In genomic region chr2:96484096-96484495, GRCh38 we compare ENCODE assay signal across 28 cellular contexts. TPM values are rescaled to one million over a fixed set of nuclear protein-coding genes. Genes with fewer than 3 reads are reported as not detected.
DNase-seq lines count a peak whose midpoint lies in the region; ATAC-seq lines count a peak whose summit lies in the region.
"Had no signal": no experiment of that assay in that cellular context is flagged by ENCODE, and none has a peak within 500 bp of the region (broad histone marks: within the 10 kb centered on the region; RNA-seq: fewer than 3 reads in every experiment).

No MANE protein-coding gene starts in this region.

- peaks cover 4% of the 10 kb centered on the region for H3K36me3 Mint-ChIP-seq in T-helper 2 cell treated with Interferon-gamma antibody and Interleukin-4, amounts not matched to agents 5 μg/mL and 100 μg/mL, for 36 hours (ENCODE audit: low read depth)
- peaks cover 14% of the 10 kb centered on the region for H3K36me3 Mint-ChIP-seq in activated CD8-positive, alpha-beta T cell treated with anti-CD3 and anti-CD28 coated beads, Interleukin-2, amount 10 ng/mL, durations not matched to agents 7 days and 5 days (ENCODE audit: low read depth)
- no peaks in the 10 kb centered on the region for H3K36me3 Mint-ChIP-seq in naive thymus-derived CD8-positive, alpha-beta T cell
- H3K36me3 Mint-ChIP-seq: IgD-negative memory B cell, T-cell had no signal

- H3K9me3 Mint-ChIP-seq in T-helper 2 cell treated with Interferon-gamma antibody and Interleukin-4, amounts not matched to agents 5 μg/mL and 100 μg/mL, for 36 hours = no peaks in the 10 kb centered on the region
- no peaks in the 10 kb centered on the region for H3K9me3 Mint-ChIP-seq in activated CD8-positive, alpha-beta T cell treated with anti-CD3 and anti-CD28 coated beads, Interleukin-2, amount 10 ng/mL, durations not matched to agents 7 days and 5 days (ENCODE audit: insufficient read depth)
- peaks cover 0 to 2% (median 0%) of the 10 kb centered on the region in 9 donors for H3K9me3 Mint-ChIP-seq in naive thymus-derived CD8-positive, alpha-beta T cell
- H3K9me3 Mint-ChIP-seq: HFFc6, T-cell had no signal

- H3K27ac Mint-ChIP-seq in T-helper 2 cell treated with Interferon-gamma antibody and Interleukin-4, amounts not matched to agents 5 μg/mL and 100 μg/mL, for 36 hours = peak overlapping the region; percentile 67
- peak overlapping the region; percentile 62 for H3K27ac Mint-ChIP-seq in activated CD8-positive, alpha-beta T cell treated with anti-CD3 and anti-CD28 coated beads, Interleukin-2, amount 10 ng/mL, durations not matched to agents 7 days and 5 days
- H3K27ac Mint-ChIP-seq in naive thymus-derived CD8-positive, alpha-beta T cell = peak overlapping the region in 6 of 10 donors; percentile 41 to 100 (median 98)
- H3K27ac Mint-ChIP-seq: HFFc6, nephron progenitor cell had no signal

- POLR2A ChIA-PET in activated CD8-positive, alpha-beta T cell treated with anti-CD3 and anti-CD28 coated beads, Interleukin-2, amount 10 ng/mL, durations not matched to agents 7 days and 5 days (lab: Charles Lee) = interaction anchor here (1.2 kb wide), 1 partner anchor 53 kb away, joined by 4 read pairs; no protein-coding TSS in a partner anchor
- POLR2A ChIA-PET in naive thymus-derived CD8-positive, alpha-beta T cell (lab: Charles Lee) = interaction anchor here (1.7 kb wide), 1 partner anchor 9 kb away, joined by 4 read pairs; no protein-coding TSS in a partner anchor

- CTCF ChIA-PET in activated CD8-positive, alpha-beta T cell treated with anti-CD3 and anti-CD28 coated beads, Interleukin-2, amount 10 ng/mL, durations not matched to agents 7 days and 5 days (lab: Charles Lee) = interaction anchor here (1.5 to 2.2 kb wide), 2 partner anchors 70 to 76 kb away, joined by 3 to 18 read pairs; no protein-coding TSS in a partner anchor

- H3K4me3 Mint-ChIP-seq in T-helper 2 cell treated with Interferon-gamma antibody and Interleukin-4, amounts not matched to agents 5 μg/mL and 100 μg/mL, for 36 hours = no peak overlapping the region
- H3K4me3 Mint-ChIP-seq in activated CD8-positive, alpha-beta T cell treated with anti-CD3 and anti-CD28 coated beads, Interleukin-2, amount 10 ng/mL, durations not matched to agents 7 days and 5 days = no peak overlapping the region
- H3K4me3 Mint-ChIP-seq in naive thymus-derived CD8-positive, alpha-beta T cell = no peak overlapping the region
- H3K4me3 Mint-ChIP-seq: HFFc6, nephron progenitor cell had no signal

- H3K27me3 Mint-ChIP-seq in T-helper 2 cell treated with Interferon-gamma antibody and Interleukin-4, amounts not matched to agents 5 μg/mL and 100 μg/mL, for 36 hours (ENCODE audit: low read depth) = peaks cover 4% of the 10 kb centered on the region
- peaks cover 9% of the 10 kb centered on the region for H3K27me3 Mint-ChIP-seq in activated CD8-positive, alpha-beta T cell treated with anti-CD3 and anti-CD28 coated beads, Interleukin-2, amount 10 ng/mL, durations not matched to agents 7 days and 5 days (ENCODE audit: low read depth)
- H3K27me3 Mint-ChIP-seq in naive thymus-derived CD8-positive, alpha-beta T cell = no peaks in the 10 kb centered on the region

- no peak for DNase-seq in T-helper 2 cell treated with Interferon-gamma antibody and Interleukin-4, amounts not matched to agents 5 μg/mL and 100 μg/mL, for 36 hours (ENCODE audit: low spot score)
- DNase-seq in T-helper 2 cell (no peak), LHCN-M2 (ENCODE audit: low read depth) (peak; percentile 10), NCI-H82 treated with DMSO at 0.1 percent for 48 hours (lab: John Stamatoyannopoulos, UW; ENCODE audit: unreplicated experiment) (no peak), GF-D8 (lab: John Stamatoyannopoulos, UW) (no peak), globus pallidus (ENCODE audit: low spot score) (no peak)
- DNase-seq in activated CD8-positive, alpha-beta T cell treated with anti-CD3 and anti-CD28 coated beads, Interleukin-2, amount 10 ng/mL, durations not matched to agents 7 days and 5 days = no peak
- DNase-seq in naive thymus-derived CD8-positive, alpha-beta T cell = no peak
- DNase-seq: activated CD4-positive, CD25-positive, alpha-beta regulatory T cell treated with anti-CD3 and anti-CD28 coated beads, Interleukin-2, amount 50 U/mL, for 72 hours; activated CD8-positive, alpha-beta memory T cell treated with anti-CD3 and anti-CD28 coated beads, Interleukin-2, amount 10 ng/mL, durations not matched to agents 7 days and 5 days; activated naive CD4-positive, alpha-beta T cell treated with anti-CD3 and anti-CD28 coated beads, Interleukin-2, amount 50 U/mL, for 16 hours; activated T-cell treated with anti-CD3 and anti-CD28 coated beads, Interleukin-2, amount 50 U/mL, for 48 hours; anterior cingulate cortex; Calu3; GOT3; HFFc6; hippocampal formation; NCI-H1694; NCI-H510A; nephron progenitor cell; stomach; T-cell had no signal

- ATAC-seq in activated CD8-positive, alpha-beta T cell treated with anti-CD3 and anti-CD28 coated beads, Interleukin-2, amount 10 ng/mL, durations not matched to agents 7 days and 5 days = no peak
- no peak for ATAC-seq in naive thymus-derived CD8-positive, alpha-beta T cell
- ATAC-seq: activated CD8-positive, alpha-beta memory T cell treated with anti-CD3 and anti-CD28 coated beads, Interleukin-2, amount 10 ng/mL, durations not matched to agents 7 days and 5 days; gastroesophageal sphincter; T-cell had no signal

- H3K4me1 Mint-ChIP-seq in T-helper 2 cell treated with Interferon-gamma antibody and Interleukin-4, amounts not matched to agents 5 μg/mL and 100 μg/mL, for 36 hours (ENCODE audit: low read depth) = peaks cover 29% of the 10 kb centered on the region
- H3K4me1 Mint-ChIP-seq in activated CD8-positive, alpha-beta T cell treated with anti-CD3 and anti-CD28 coated beads, Interleukin-2, amount 10 ng/mL, durations not matched to agents 7 days and 5 days (ENCODE audit: low read depth) = peaks cover 35% of the 10 kb centered on the region
- peaks cover 19 to 33% (median 27%) of the 10 kb centered on the region in 4 donors for H3K4me1 Mint-ChIP-seq in naive thymus-derived CD8-positive, alpha-beta T cell

RNA-seq across cellular contexts. Expression of gene NEURL3, which starts 21.1 kb away (rescaled TPM):
- total RNA-seq in LHCN-M2 (2014; rRNA removed) = not detected in 2 replicates
- polyA plus RNA-seq in LHCN-M2 (2012) = not detected
- not detected for total RNA-seq in activated CD8-positive, alpha-beta T cell treated with anti-CD3 and anti-CD28 coated beads, Interleukin-2, amount 10 ng/mL, durations not matched to agents 7 days and 5 days
- total RNA-seq in naive thymus-derived CD8-positive, alpha-beta T cell = under 1 TPM in 1 of 2 experiments, not detected in 1; 0.39 TPM
- under 1 TPM in 1 of 3 donors, not detected in 2; 0.16 TPM for polyA plus RNA-seq in naive thymus-derived CD8-positive, alpha-beta T cell
- total RNA-seq: bronchial epithelial cell, fibroblast of lung, gastroesophageal sphincter, HFFc6, osteocyte had no signal
- polyA plus RNA-seq: CD14-positive monocyte, fibroblast of lung, IgD-negative memory B cell had no signal

RNA-seq across cellular contexts. Expression of gene ARID5A, which starts 52.5 kb away (rescaled TPM):
- 11.7 and 11.9 TPM in 2 replicates for total RNA-seq in LHCN-M2 (2014; rRNA removed)
- polyA plus RNA-seq in LHCN-M2 (2012) = 10.8 TPM
- total RNA-seq in activated CD8-positive, alpha-beta T cell treated with anti-CD3 and anti-CD28 coated beads, Interleukin-2, amount 10 ng/mL, durations not matched to agents 7 days and 5 days = 10 to 100 TPM; 37.7 to 40.1 TPM
- 100 to 1,000 TPM; 100 to 108 TPM for total RNA-seq in naive thymus-derived CD8-positive, alpha-beta T cell
- 100 to 1,000 TPM in 1 of 3 donors, 10 to 100 TPM in 2; 41.7 to 101 (median 55.2) TPM for polyA plus RNA-seq in naive thymus-derived CD8-positive, alpha-beta T cell
